In the genomic region with DNA sequence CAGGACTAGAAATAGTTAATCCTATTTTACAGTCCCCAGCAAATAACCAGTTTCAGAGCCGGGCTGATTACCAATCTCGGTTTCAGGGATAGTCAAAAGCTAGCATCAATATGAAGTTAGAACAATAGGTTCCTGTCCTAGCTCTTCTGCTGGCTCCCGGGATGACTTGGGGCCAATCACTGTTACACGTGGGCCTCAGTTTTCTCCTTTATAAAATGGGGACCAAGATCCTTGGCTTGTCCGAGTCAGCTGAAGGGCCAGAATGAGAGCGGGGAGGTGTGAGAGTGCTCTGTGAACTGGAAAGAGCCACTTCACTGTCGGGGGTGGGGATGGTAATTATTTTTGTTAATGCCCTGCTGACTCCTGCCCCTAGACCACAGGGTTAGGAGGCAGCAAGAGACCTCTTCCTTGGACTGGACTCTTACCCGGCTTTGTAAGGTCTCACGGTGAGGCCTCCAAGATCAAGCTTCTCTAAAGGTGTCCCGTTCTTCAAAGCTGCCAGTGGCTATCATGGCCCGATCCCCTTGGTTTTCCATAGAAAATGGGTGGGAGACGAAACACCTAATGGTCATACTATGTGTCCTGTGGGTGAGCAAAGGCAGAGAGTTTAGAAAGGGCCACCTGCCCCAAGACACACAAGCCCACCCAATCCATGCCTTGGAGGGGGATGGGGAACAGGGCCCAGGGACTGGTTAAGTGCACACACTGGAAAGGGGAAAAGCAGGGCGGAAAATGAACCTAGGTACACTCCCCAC, we compare ENCODE assay signal across 8 cellular contexts. TPM values are rescaled to one million over a fixed set of nuclear protein-coding genes. Genes with fewer than 3 reads are reported as not detected.
A peak's percentile ranks its signal among the peaks of the same experiment; 100 is the strongest.
DNase-seq lines count a peak whose midpoint lies in the region; ATAC-seq, FAIRE-seq and TF ChIP-seq lines count a peak whose summit lies in the region.

No MANE protein-coding gene starts in this region.

- H3K27ac Mint-ChIP-seq in T-helper 2 cell treated with Interferon-gamma antibody and Interleukin-4, amounts not matched to agents 5 μg/mL and 100 μg/mL, for 36 hours: peak overlapping the region; percentile 95
- H3K27ac Mint-ChIP-seq in activated CD8-positive, alpha-beta T cell treated with anti-CD3 and anti-CD28 coated beads for 36 hours: peak overlapping the region; percentile 98

- H3K9me3 Mint-ChIP-seq in T-helper 2 cell treated with Interferon-gamma antibody and Interleukin-4, amounts not matched to agents 5 μg/mL and 100 μg/mL, for 36 hours: no peaks in the 10 kb centered on the region
- H3K9me3 Mint-ChIP-seq in activated CD8-positive, alpha-beta T cell treated with anti-CD3 and anti-CD28 coated beads for 36 hours: no peaks in the 10 kb centered on the region

- H3K4me3 ChIP-seq in kidney (ENCODE audit: low read length in 2 of 2) (peak overlapping the region; percentile 44 to 93), stomach smooth muscle (ENCODE audit: low read length in 2 of 2) (peak overlapping the region in 1 of 2 donors; percentile 97)

- H3K4me3 Mint-ChIP-seq in T-helper 2 cell treated with Interferon-gamma antibody and Interleukin-4, amounts not matched to agents 5 μg/mL and 100 μg/mL, for 36 hours: peak overlapping the region; percentile 97
- peak overlapping the region; percentile 86 for H3K4me3 Mint-ChIP-seq in activated CD8-positive, alpha-beta T cell treated with anti-CD3 and anti-CD28 coated beads for 36 hours

- H3K4me1 ChIP-seq in kidney (ENCODE audit: control insufficient read depth in 1 of 2, insufficient read depth in 1 of 2, low read depth in 1 of 2, low read length in 2 of 2) (peaks cover 6 to 9% of the 10 kb centered on the region in 2 donors), stomach smooth muscle (ENCODE audit: control insufficient read depth, insufficient read depth, low read length) (peaks cover 30% of the 10 kb centered on the region)

- no peak for TF ChIP-seq CTCF in activated CD8-positive, alpha-beta T cell treated with anti-CD3 and anti-CD28 coated beads for 36 hours (IDR thresholded peaks at IDR 0.05)
- no peak for TF ChIP-seq CTCF in kidney (IDR thresholded peaks at IDR 0.05; ENCODE audit: borderline replicate concordance, extremely low read depth, insufficient read depth)

- FAIRE-seq in kidney (lab: Jason Lieb, UNC): no peak

- POLR2A ChIA-PET in activated CD8-positive, alpha-beta T cell treated with anti-CD3 and anti-CD28 coated beads for 36 hours (lab: Charles Lee): interaction anchor here (0.7 to 16.4 kb wide), 9 partner anchors 11 to 101 kb away, joined by 3 to 269 read pairs (median 43); a partner anchor contains a TSS

- H3K36me3 Mint-ChIP-seq in T-helper 2 cell treated with Interferon-gamma antibody and Interleukin-4, amounts not matched to agents 5 μg/mL and 100 μg/mL, for 36 hours (ENCODE audit: low read depth): peaks cover 63% of the 10 kb centered on the region
- H3K36me3 Mint-ChIP-seq in activated CD8-positive, alpha-beta T cell treated with anti-CD3 and anti-CD28 coated beads for 36 hours (ENCODE audit: low read depth): peaks cover 59% of the 10 kb centered on the region

- peaks cover 0 to 4% of the 10 kb centered on the region in 2 donors for H3K36me3 ChIP-seq in kidney (ENCODE audit: control insufficient read depth in 1 of 2, insufficient read depth in 2 of 2, low read length in 2 of 2)
- H3K36me3 ChIP-seq in stomach smooth muscle (ENCODE audit: control insufficient read depth in 2 of 2, insufficient read depth in 2 of 2, low read length in 2 of 2): peaks cover 15 to 18% of the 10 kb centered on the region in 2 donors

- no peaks in the 10 kb centered on the region for H3K27me3 ChIP-seq in stomach smooth muscle (ENCODE audit: control insufficient read depth in 1 of 2, insufficient read depth in 2 of 2, low read length in 2 of 2)

- H3K9me3 ChIP-seq in kidney (ENCODE audit: control insufficient read depth in 1 of 2, low read length in 2 of 2) (no peaks in the 10 kb centered on the region), stomach smooth muscle (ENCODE audit: control insufficient read depth in 2 of 2, low read length in 2 of 2) (no peaks in the 10 kb centered on the region)

- no peaks in the 10 kb centered on the region for H3K27me3 Mint-ChIP-seq in T-helper 2 cell treated with Interferon-gamma antibody and Interleukin-4, amounts not matched to agents 5 μg/mL and 100 μg/mL, for 36 hours (ENCODE audit: low read depth)
- no peaks in the 10 kb centered on the region for H3K27me3 Mint-ChIP-seq in activated CD8-positive, alpha-beta T cell treated with anti-CD3 and anti-CD28 coated beads for 36 hours

- intact Hi-C loops in activated CD8-positive, alpha-beta T cell treated with anti-CD3 and anti-CD28 coated beads for 36 hours (cut with micrococcal nuclease): loop anchor here (5.0 to 10.0 kb wide), 2 partner anchors 36 to 194 kb away; a partner anchor contains a TSS
- intact Hi-C loops in kidney (cut with DNase I): no loop called here

- peaks cover 65% of the 10 kb centered on the region for H3K4me1 Mint-ChIP-seq in T-helper 2 cell treated with Interferon-gamma antibody and Interleukin-4, amounts not matched to agents 5 μg/mL and 100 μg/mL, for 36 hours (ENCODE audit: low read depth)
- H3K4me1 Mint-ChIP-seq in activated CD8-positive, alpha-beta T cell treated with anti-CD3 and anti-CD28 coated beads for 36 hours (ENCODE audit: low read depth): peaks cover 59% of the 10 kb centered on the region

- no peak for ATAC-seq in activated CD8-positive, alpha-beta T cell treated with anti-CD3 and anti-CD28 coated beads for 36 hours
- ATAC-seq in GM21515 (IDR thresholded peaks at IDR 0.05; ENCODE audit: unreplicated experiment): no peak
- ATAC-seq in GM19455 (IDR thresholded peaks at IDR 0.05; ENCODE audit: unreplicated experiment): no peak

- no peak for DNase-seq in T-helper 2 cell treated with Interferon-gamma antibody and Interleukin-4, amounts not matched to agents 5 μg/mL and 100 μg/mL, for 36 hours (ENCODE audit: low spot score)
- DNase-seq in T-helper 2 cell: no peak
- DNase-seq in activated CD8-positive, alpha-beta T cell treated with anti-CD3 and anti-CD28 coated beads for 36 hours: no peak
- peak; percentile 26 for DNase-seq in kidney
- DNase-seq in AG08396 (ENCODE audit: low spot score): no peak

- H3K9ac ChIP-seq in kidney (ENCODE audit: low read length in 2 of 2): peak overlapping the region in 1 of 2 donors; percentile 21
- H3K9ac ChIP-seq in stomach smooth muscle (ENCODE audit: low read length in 2 of 2): peak overlapping the region in 1 of 2 donors; percentile 67

- peak overlapping the region; percentile 13 to 59 for H3K27ac ChIP-seq in kidney (ENCODE audit: low read depth in 2 of 2, low read length in 2 of 2)
- H3K27ac ChIP-seq in stomach smooth muscle (ENCODE audit: low read length): peak overlapping the region; percentile 94

- CTCF ChIA-PET in activated CD8-positive, alpha-beta T cell treated with anti-CD3 and anti-CD28 coated beads for 36 hours (lab: Charles Lee): interaction anchor here (0.9 to 4.7 kb wide), 8 partner anchors 10 to 60 kb away, joined by 3 to 17 read pairs (median 4); no protein-coding TSS in a partner anchor

RNA-seq across cellular contexts. Expression of a gene that starts 1.4 kb away (rescaled TPM):
- 100 to 1,000 TPM; 244 to 252 TPM for total RNA-seq in activated CD8-positive, alpha-beta T cell treated with anti-CD3 and anti-CD28 coated beads for 36 hours
- 104 TPM for total RNA-seq in kidney
- 36.4 TPM for polyA plus RNA-seq in kidney (ENCODE audit: insufficient read depth, low read depth, low replicate concordance)

RNA-seq across cellular contexts. Expression of a gene that starts 27.7 kb away (rescaled TPM):
- total RNA-seq in activated CD8-positive, alpha-beta T cell treated with anti-CD3 and anti-CD28 coated beads for 36 hours: 1 to 10 TPM; 1.5 to 2.2 TPM
- 4.0 TPM for total RNA-seq in kidney
- polyA plus RNA-seq in kidney (ENCODE audit: insufficient read depth, low read depth, low replicate concordance): 0.28 TPM

RNA-seq across cellular contexts. Expression of a gene that starts 30.4 kb away (rescaled TPM):
- total RNA-seq in activated CD8-positive, alpha-beta T cell treated with anti-CD3 and anti-CD28 coated beads for 36 hours: under 1 TPM in 1 of 2 experiments, not detected in 1; 0.18 TPM
- total RNA-seq in kidney: 4.3 TPM
- 1.5 TPM for polyA plus RNA-seq in kidney (ENCODE audit: insufficient read depth, low read depth, low replicate concordance)
